21 cellular contexts compared by ENCODE assay signal in the genomic region with DNA sequence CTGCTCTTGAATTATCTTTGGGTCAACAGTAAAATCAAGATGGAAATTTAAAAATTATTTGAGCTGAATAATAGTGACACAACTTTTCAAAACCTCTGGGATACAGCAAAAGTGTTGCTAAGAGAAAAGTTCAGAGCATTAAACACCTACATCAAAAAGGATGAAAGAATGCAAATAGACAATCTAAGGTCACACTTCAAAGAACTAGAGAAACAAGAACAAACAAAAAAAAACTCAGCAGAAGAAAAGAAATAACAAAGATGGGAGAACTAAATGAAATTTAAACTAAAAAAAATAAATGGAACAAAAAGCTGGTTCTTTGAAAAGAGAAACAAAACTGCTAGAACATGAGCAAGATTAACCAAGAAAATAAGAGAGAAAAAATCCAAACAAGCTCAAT. TPM values are rescaled to one million over a fixed set of nuclear protein-coding genes. Genes with fewer than 3 reads are reported as not detected.
DNase-seq lines count a peak whose midpoint lies in the region; ATAC-seq, FAIRE-seq and TF ChIP-seq lines count a peak whose summit lies in the region.
"Had no signal": no experiment of that assay in that cellular context is flagged by ENCODE, and none has a peak within 500 bp of the region (broad histone marks: within the 10 kb centered on the region; RNA-seq: fewer than 3 reads in every experiment).

No MANE protein-coding gene starts in this region.

- no peaks in the 10 kb centered on the region for H3K36me3 ChIP-seq in HepG2 (replicated peaks in 1 of 2; ENCODE audit: control insufficient read depth in 1 of 2, insufficient read depth in 2 of 2, low read length in 2 of 2)
- H3K36me3 ChIP-seq in right lobe of liver, result no peaks in the 10 kb centered on the region
- no peaks in the 10 kb centered on the region for H3K36me3 ChIP-seq in naive thymus-derived CD4-positive, alpha-beta T cell (ENCODE audit: control insufficient read depth in 2 of 3, insufficient read depth in 3 of 3, low read length in 3 of 3)
- no peaks in the 10 kb centered on the region for H3K36me3 ChIP-seq in sigmoid colon
- H3K36me3 ChIP-seq: HAP-1 had no signal

- H3K9me3 ChIP-seq in HepG2 (ENCODE audit: low read length) (peaks cover 13% of the 10 kb centered on the region), right lobe of liver (no peaks in the 10 kb centered on the region), sigmoid colon (peaks cover 0 to 5% (median 2%) of the 10 kb centered on the region in 4 donors)
- H3K9me3 ChIP-seq in naive thymus-derived CD4-positive, alpha-beta T cell (ENCODE audit: control insufficient read depth in 2 of 3, low read length in 3 of 3), result peaks cover 0 to 4% (median 0%) of the 10 kb centered on the region in 3 experiments
- H3K9me3 ChIP-seq: HAP-1 had no signal

- peaks cover 0 to 15% (median 4%) of the 10 kb centered on the region in 5 donors for H3K27me3 Mint-ChIP-seq in naive thymus-derived CD4-positive, alpha-beta T cell

- H2AFZ ChIP-seq in HepG2 (ENCODE audit: low read length), result no peak overlapping the region

- peak in 1 of 2 experiments; percentile 64; a peak in 2 of 4 replicates for TF ChIP-seq EP300 in HepG2 (IDR thresholded peaks at IDR 0.05; ENCODE audit: low read depth in 2 of 2, low read length in 2 of 2)
- TF ChIP-seq EP300 in HepG2 (CRISPR knock-in tag; IDR thresholded peaks at IDR 0.05; ENCODE audit: borderline replicate concordance), result no peak
- no peak for TF ChIP-seq EP300 in sigmoid colon (IDR thresholded peaks at IDR 0.05)

- TF ChIP-seq CTCF in HepG2 (CRISPR knock-in tag; IDR thresholded peaks at IDR 0.05) (no peak), right lobe of liver (IDR thresholded peaks at IDR 0.05) (no peak), sigmoid colon (IDR thresholded peaks at IDR 0.05) (no peak)

- DNase-seq in HepG2 (ENCODE audit: low spot score) (peak; percentile 44), right lobe of liver (no peak), frontal cortex (ENCODE audit: low spot score in 2 of 2) (no peak), sigmoid colon (no peak)
- DNase-seq in naive thymus-derived CD4-positive, alpha-beta T cell, result no peak
- DNase-seq: C1 segment of cervical spinal cord; CD4-positive, alpha-beta memory T cell; COR-L47; DMS153; DND-41; GDM1; GOT3; HFFc6 had no signal

- peaks cover 32 to 47% (median 36%) of the 10 kb centered on the region in 5 donors for H3K36me3 Mint-ChIP-seq in naive thymus-derived CD4-positive, alpha-beta T cell

- no TSS peak for BruUV-seq in HepG2 (replicated peaks; lab: Mats Ljungman, UMichigan)

- peak overlapping the region in 6 of 9 donors; percentile 10 to 77 (median 39) for H3K27ac Mint-ChIP-seq in naive thymus-derived CD4-positive, alpha-beta T cell
- H3K27ac Mint-ChIP-seq: HFFc6 had no signal

- peak overlapping the region in 4 of 10 donors; percentile 1 to 44 (median 20) for H3K4me3 Mint-ChIP-seq in naive thymus-derived CD4-positive, alpha-beta T cell
- H3K4me3 Mint-ChIP-seq: CD4-positive, alpha-beta memory T cell; HFFc6 had no signal

- H3K4me2 ChIP-seq in HepG2 (ENCODE audit: low read depth, low read length), result peak overlapping the region; percentile 2; the same call in 1 of the 2 replicates

- no peak for TF ChIP-seq POLR2A in HepG2 (IDR thresholded peaks at IDR 0.05; ENCODE audit: insufficient read depth in 1 of 2, low read depth in 2 of 2, low read length in 2 of 2)
- TF ChIP-seq POLR2A in right lobe of liver (IDR thresholded peaks at IDR 0.05), result no peak
- TF ChIP-seq POLR2A in sigmoid colon (IDR thresholded peaks at IDR 0.05), result no peak

- no peak for ATAC-seq in HepG2
- ATAC-seq in right lobe of liver, result no peak
- ATAC-seq in naive thymus-derived CD4-positive, alpha-beta T cell, result no peak
- no peak for ATAC-seq in activated CD4-positive, CD25-positive, alpha-beta regulatory T cell treated with anti-CD3 and anti-CD28 coated beads, Interleukin-2, amount 50 U/mL, for 24 hours

- peaks cover 11 to 39% (median 26%) of the 10 kb centered on the region in 11 donors for H3K9me3 Mint-ChIP-seq in naive thymus-derived CD4-positive, alpha-beta T cell

- no peaks in the 10 kb centered on the region for H3K27me3 ChIP-seq in HepG2 (ENCODE audit: control insufficient read depth in 1 of 2, insufficient read depth in 2 of 2, low read length in 2 of 2)
- no peaks in the 10 kb centered on the region for H3K27me3 ChIP-seq in right lobe of liver
- no peaks in the 10 kb centered on the region for H3K27me3 ChIP-seq in naive thymus-derived CD4-positive, alpha-beta T cell (ENCODE audit: control insufficient read depth in 2 of 2, insufficient read depth in 2 of 2, low read length in 2 of 2)
- no peaks in the 10 kb centered on the region for H3K27me3 ChIP-seq in sigmoid colon

- in situ Hi-C loops in HepG2 (cut with HindIII; ENCODE audit: extremely low pct_ligation_motif_present, low pct_unique_long_range_greater_than_20kb), result no loop called here

- no peak for TF ChIP-seq RAD21 in HepG2 (CRISPR knock-in tag; IDR thresholded peaks at IDR 0.05)

- H3K4me1 ChIP-seq in HepG2 (ENCODE audit: insufficient read depth, low read length) (peaks cover 65% of the 10 kb centered on the region), right lobe of liver (no peaks in the 10 kb centered on the region), sigmoid colon (no peaks in the 10 kb centered on the region)
- peaks cover 0 to 30% of the 10 kb centered on the region in 2 donors for H3K4me1 ChIP-seq in naive thymus-derived CD4-positive, alpha-beta T cell (ENCODE audit: control insufficient read depth in 2 of 2, insufficient read depth in 2 of 2, low read length in 2 of 2)
- H3K4me1 ChIP-seq: HAP-1 had no signal

- CTCF ChIA-PET in HepG2 (lab: Yijun Ruan, JAX; ENCODE audit: low intra/inter-chr PET ratio, low total read pairs), result no interaction called here
- CTCF ChIA-PET in naive thymus-derived CD4-positive, alpha-beta T cell (lab: Charles Lee), result no interaction called here

- H3K79me2 ChIP-seq in HepG2 (ENCODE audit: insufficient read depth, low read length), result no peaks in the 10 kb centered on the region

- H3K9ac ChIP-seq in HepG2 (ENCODE audit: insufficient read depth, low read depth, low read length), result no peak overlapping the region

- POLR2A ChIA-PET in HepG2 (lab: Yijun Ruan, JAX), result interaction anchor here (1.4 kb wide), 1 partner anchor 27 kb away, joined by 4 read pairs; no protein-coding TSS in a partner anchor
- POLR2A ChIA-PET in naive thymus-derived CD4-positive, alpha-beta T cell (lab: Charles Lee), result interaction anchor here (0.6 to 9.5 kb wide), 3 partner anchors 14 to 53 kb away, joined by 3 to 129 read pairs (median 3); partner anchors contain the start of gene TMEM45B

- H3K4me3 ChIP-seq in HepG2 (replicated peaks in 1 of 3; ENCODE audit: insufficient read depth in 1 of 3, low read depth in 2 of 3, low read length in 3 of 3), result 0 out of 6 replicates have a peak overlapping the region, but pooled peaks of 1 of the 3 experiments have one; percentile 17
- no peak overlapping the region for H3K4me3 ChIP-seq in right lobe of liver
- no peak overlapping the region for H3K4me3 ChIP-seq in naive thymus-derived CD4-positive, alpha-beta T cell (ENCODE audit: low read length)
- no peak overlapping the region for H3K4me3 ChIP-seq in sigmoid colon
- H3K4me3 ChIP-seq: HAP-1 had no signal

- peak overlapping the region; percentile 65 for H3K27ac ChIP-seq in HepG2 (ENCODE audit: extremely low read length, insufficient read depth, low read length)
- no peak overlapping the region for H3K27ac ChIP-seq in right lobe of liver
- H3K27ac ChIP-seq in naive thymus-derived CD4-positive, alpha-beta T cell (ENCODE audit: low read depth, low read length), result no peak overlapping the region
- H3K27ac ChIP-seq in sigmoid colon, result no peak overlapping the region

- FAIRE-seq in HepG2 (lab: Jason Lieb, UNC), result peak; percentile 37
- FAIRE-seq in frontal cortex (lab: Jason Lieb, UNC), result peak; percentile 24
- FAIRE-seq: GM12891, GM18507, H54 had no signal

- peaks cover 22 to 78% (median 59%) of the 10 kb centered on the region in 7 donors for H3K4me1 Mint-ChIP-seq in naive thymus-derived CD4-positive, alpha-beta T cell

- no peaks in the 10 kb centered on the region for H4K20me1 ChIP-seq in HepG2 (ENCODE audit: insufficient read depth, low read length)

- intact Hi-C loops in HepG2 (cut with micrococcal nuclease; ENCODE audit: unreplicated experiment) (no loop called here), right lobe of liver (cut with DNase I) (no loop called here), sigmoid colon (cut with DNase I) (no loop called here)
- intact Hi-C loops in naive thymus-derived CD4-positive, alpha-beta T cell (cut with micrococcal nuclease), result no loop called here

RNA-seq across cellular contexts. Expression of gene TMEM45B, which starts 15.0 kb away (rescaled TPM):
- 17.3 and 29.1 TPM in 2 replicates for total RNA-seq in HepG2 (2016; rRNA removed; fragmentation: Illumina TruSeq; extraction: Trizol)
- total RNA-seq in HepG2 (2016; cell fraction: cytosol; rRNA removed; fragmentation: Illumina TruSeq; extraction: Trizol; ENCODE audit: low read depth), result 4.8 and 5.2 TPM in 2 replicates
- total RNA-seq in HepG2 (2016; cell fraction: insoluble cytoplasmic fraction; rRNA removed; fragmentation: Illumina TruSeq; extraction: Trizol), result 17.2 and 31.3 TPM in 2 replicates
- 8.3 and 11.1 TPM in 2 replicates for total RNA-seq in HepG2 (2016; cell fraction: membrane; rRNA removed; fragmentation: Illumina TruSeq; extraction: Trizol)
- 26.2 and 28.6 TPM in 2 replicates for total RNA-seq in HepG2 (2016; cell fraction: nucleus; rRNA removed; fragmentation: Illumina TruSeq; extraction: Trizol)
- polyA plus RNA-seq in HepG2 (2011; rRNA removed), result 181 and 248 TPM in 2 replicates
- polyA plus RNA-seq in HepG2 (2011; cell fraction: cytosol; rRNA removed), result 203 and 223 TPM in 2 replicates
- polyA plus RNA-seq in HepG2 (2011; cell fraction: nucleus; rRNA removed), result 104 and 141 TPM in 2 replicates
- 166 and 200 TPM in 2 replicates for polyA plus RNA-seq in HepG2 (2012)
- polyA plus RNA-seq in HepG2 (2016; cell fraction: cytosol; fragmentation: Illumina TruSeq; extraction: Trizol; ENCODE audit: low read depth), result 5.1 and 7.6 TPM in 2 replicates
- 13.8 and 13.9 TPM in 2 replicates for polyA plus RNA-seq in HepG2 (2016; cell fraction: insoluble cytoplasmic fraction; fragmentation: Illumina TruSeq; extraction: Trizol; ENCODE audit: low read depth)
- 7.9 and 8.9 TPM in 2 replicates for polyA plus RNA-seq in HepG2 (2016; cell fraction: membrane; fragmentation: Illumina TruSeq; extraction: Trizol; ENCODE audit: low read depth)
- polyA plus RNA-seq in HepG2 (2016; cell fraction: nucleus; fragmentation: Illumina TruSeq; extraction: Trizol; ENCODE audit: insufficient read depth, low read depth), result 45.8 and 46.5 TPM in 2 replicates
- 18.8 and 244 TPM in 2 replicates for polyA minus RNA-seq in HepG2 (2011; rRNA and poly(A)+ RNA removed; ENCODE audit: low replicate concordance)
- polyA minus RNA-seq in HepG2 (2011; cell fraction: cytosol; rRNA and poly(A)+ RNA removed), result 39.7 and 62.5 TPM in 2 replicates
- 45.2 and 49.5 TPM in 2 replicates for polyA minus RNA-seq in HepG2 (2011; cell fraction: nucleus; rRNA and poly(A)+ RNA removed)
- 100 to 1,000 TPM in 1 of 6 experiments, 10 to 100 TPM in 4, 1 to 10 TPM in 1; 10.0 to 126 (median 18.6) TPM for total RNA-seq in right lobe of liver
- total RNA-seq in frontal cortex, result 0.41 TPM
- total RNA-seq in naive thymus-derived CD4-positive, alpha-beta T cell, result 10 to 100 TPM in 2 of 5 experiments, 1 to 10 TPM in 3; 2.3 to 40.8 (median 3.6) TPM
- polyA plus RNA-seq in naive thymus-derived CD4-positive, alpha-beta T cell, result 10 to 100 TPM; 11.9 to 12.4 TPM
- 1 to 10 TPM in 1 of 4 donors, under 1 TPM in 2, not detected in 1; 0.55 to 1.4 (median 0.95) TPM for total RNA-seq in sigmoid colon
- polyA plus RNA-seq in sigmoid colon, result 100 to 1,000 TPM in 1 of 3 donors, 10 to 100 TPM in 2; 30.6 to 150 (median 46.0) TPM
- total RNA-seq: A172, A673, HFFc6 had no signal
- polyA plus RNA-seq: BJ had no signal
